Comparison of ENCODE assay signal across 10 cellular contexts in the genomic region with DNA sequence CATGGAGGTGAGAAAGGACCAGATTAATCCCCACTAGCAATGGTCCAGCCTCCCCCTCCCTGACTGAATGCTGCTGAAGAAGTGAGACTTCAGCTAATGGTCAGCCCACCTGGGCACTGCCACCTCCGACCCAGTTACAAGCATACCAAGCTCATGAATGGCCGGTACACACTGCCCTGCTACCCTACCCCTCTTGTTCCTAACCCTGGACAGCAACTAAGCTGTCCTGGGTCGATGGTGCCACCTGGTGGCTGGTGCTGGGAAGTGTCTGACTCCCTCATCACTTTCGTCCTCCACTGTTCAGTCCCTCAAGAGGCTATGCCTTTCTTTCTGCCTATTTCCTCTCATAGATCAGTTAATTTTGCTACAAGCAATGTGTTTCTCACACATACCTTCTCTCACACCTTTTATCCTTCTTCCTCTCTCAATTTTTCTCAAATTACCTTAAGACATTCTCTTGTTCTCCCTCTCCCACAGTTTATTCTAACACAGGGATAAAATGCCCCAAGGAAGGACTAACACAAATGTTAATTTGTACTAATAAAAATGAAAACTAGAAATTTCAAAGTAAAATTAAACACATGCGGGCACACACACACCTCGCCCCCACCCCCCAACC. TPM values are rescaled to one million over a fixed set of nuclear protein-coding genes. Genes with fewer than 3 reads are reported as not detected.
DNase-seq lines count a peak whose midpoint lies in the region; ATAC-seq and TF ChIP-seq lines count a peak whose summit lies in the region.
"Had no signal": no experiment of that assay in that cellular context is flagged by ENCODE, and none has a peak within 500 bp of the region (broad histone marks: within the 10 kb centered on the region; RNA-seq: fewer than 3 reads in every experiment).

No MANE protein-coding gene starts in this region.

- POLR2A ChIA-PET in CD4-positive, alpha-beta T cell (lab: Charles Lee), result no interaction called here

- no peak overlapping the region for H3K27ac ChIP-seq in CD4-positive, alpha-beta T cell (ENCODE audit: low read depth, low read length)
- H3K27ac ChIP-seq in GM23338 (ENCODE audit: low read depth) (no peak overlapping the region), iPS DF 6.9 (ENCODE audit: low read length) (no peak overlapping the region)

- peaks cover 12% of the 10 kb centered on the region for H3K9me3 Mint-ChIP-seq in CD4-positive, alpha-beta T cell
- H3K9me3 Mint-ChIP-seq in GM23338 (no peaks in the 10 kb centered on the region), type B pancreatic cell (peaks cover 9% of the 10 kb centered on the region)

- peaks cover 77% of the 10 kb centered on the region for H3K27me3 Mint-ChIP-seq in CD4-positive, alpha-beta T cell
- H3K27me3 Mint-ChIP-seq in GM23338 (ENCODE audit: insufficient read depth, low read depth, poor library complexity) (peaks cover 47% of the 10 kb centered on the region), type B pancreatic cell (peaks cover 92% of the 10 kb centered on the region)

- intact Hi-C loops in CD4-positive, alpha-beta T cell (cut with DNase I, micrococcal nuclease), result loop anchor here in 1 of 2 experiments (10.0 kb wide), 2 partner anchors 373 to 403 kb away; no protein-coding TSS in a partner anchor

- whole genome bisulfite sequencing in iPS DF 6.9 (ENCODE audit: insufficient coverage, insufficient read length), result no CpG with 5 or more reads among the region's 6 CpGs

- DNase-seq in CD4-positive, alpha-beta T cell, result no peak
- DNase-seq in GM23338 (ENCODE audit: low spot score) (peak; percentile 75), iPS DF 6.9 (ENCODE audit: low read depth, low spot score) (peak; percentile 54), type B pancreatic cell (ENCODE audit: extremely low spot score, unreplicated experiment) (no peak), GOT3 (lab: John Stamatoyannopoulos, UW) (no peak), KG1 (lab: John Stamatoyannopoulos, UW) (no peak)

- H3K9me3 ChIP-seq in CD4-positive, alpha-beta T cell (ENCODE audit: control insufficient read depth, low read length), result peaks cover 14% of the 10 kb centered on the region
- H3K9me3 ChIP-seq in iPS DF 6.9 (ENCODE audit: control insufficient read depth, insufficient read depth, low read length), result no peaks in the 10 kb centered on the region

- 0 out of 2 replicates have a peak, but pooled peaks cover 8% of the 10 kb centered on the region for H4K20me1 ChIP-seq in GM23338 (replicated peaks; ENCODE audit: insufficient read depth)

- H3K9me2 ChIP-seq in GM23338 (ENCODE audit: insufficient read depth), result no peaks in the 10 kb centered on the region

- CTCF ChIA-PET in CD4-positive, alpha-beta T cell (lab: Charles Lee), result no interaction called here

- H3K4me1 ChIP-seq in GM23338 (ENCODE audit: insufficient read depth) (peaks cover 22% of the 10 kb centered on the region), iPS DF 6.9 (ENCODE audit: control insufficient read depth, insufficient read depth, low read length) (peaks cover 5% of the 10 kb centered on the region)

- H3K79me2 ChIP-seq in GM23338 (replicated peaks; ENCODE audit: insufficient read depth), result no peaks in the 10 kb centered on the region

- no peak overlapping the region for H3K4me2 ChIP-seq in GM23338

- H3K4me1 Mint-ChIP-seq in CD4-positive, alpha-beta T cell (ENCODE audit: low read depth), result peaks cover 4% of the 10 kb centered on the region
- H3K4me1 Mint-ChIP-seq in GM23338 (peaks cover 20% of the 10 kb centered on the region), type B pancreatic cell (ENCODE audit: unreplicated experiment) (peaks cover 5% of the 10 kb centered on the region)

- TF ChIP-seq CTCF in CD4-positive, alpha-beta T cell (IDR thresholded peaks at IDR 0.05), result peak; percentile 19
- TF ChIP-seq CTCF in GM23338 (conservative IDR thresholded peaks at IDR 0.05; ENCODE audit: low read depth in 2 of 2) (peak; percentile 81 to 87), WI38 (IDR thresholded peaks at IDR 0.05; ENCODE audit: low read depth, low read length) (peak; percentile 47), type B pancreatic cell (conservative IDR thresholded peaks at IDR 0.05) (peak; percentile 73)

- no peaks in the 10 kb centered on the region for H3K36me3 Mint-ChIP-seq in CD4-positive, alpha-beta T cell (ENCODE audit: low read depth)
- H3K36me3 Mint-ChIP-seq in GM23338 (ENCODE audit: low read depth) (no peaks in the 10 kb centered on the region), type B pancreatic cell (no peaks in the 10 kb centered on the region)

- H3K27me3 ChIP-seq in CD4-positive, alpha-beta T cell (ENCODE audit: control insufficient read depth, insufficient read depth, low read length), result peaks cover 44% of the 10 kb centered on the region
- H3K27me3 ChIP-seq in GM23338 (ENCODE audit: insufficient read depth) (peaks cover 62% of the 10 kb centered on the region), iPS DF 6.9 (ENCODE audit: control insufficient read depth, insufficient read depth, low read length) (peaks cover 29% of the 10 kb centered on the region)

- no peak for ATAC-seq in CD4-positive, alpha-beta T cell (ENCODE audit: poor library complexity)
- ATAC-seq in GM23338, result peak; percentile 43
- no peak for ATAC-seq in HG02840 (IDR thresholded peaks at IDR 0.05; ENCODE audit: low FRiP score, unreplicated experiment)

- H3K36me3 ChIP-seq in GM23338 (ENCODE audit: insufficient read depth) (no peaks in the 10 kb centered on the region), iPS DF 6.9 (ENCODE audit: control insufficient read depth, insufficient read depth, low read length) (no peaks in the 10 kb centered on the region)

- no peak overlapping the region for H2AFZ ChIP-seq in GM23338

- H3K27ac Mint-ChIP-seq in CD4-positive, alpha-beta T cell, result no peak overlapping the region
- H3K27ac Mint-ChIP-seq in GM23338, result no peak overlapping the region
- no peak overlapping the region for H3K27ac Mint-ChIP-seq in type B pancreatic cell

- no peak overlapping the region for H3K4me3 Mint-ChIP-seq in CD4-positive, alpha-beta T cell
- no peak overlapping the region for H3K4me3 Mint-ChIP-seq in GM23338
- H3K4me3 Mint-ChIP-seq in type B pancreatic cell, result no peak overlapping the region

- no peaks in the 10 kb centered on the region for H3F3A ChIP-seq in GM23338 (replicated peaks; ENCODE audit: low read depth)

- H3K4me3 ChIP-seq in GM23338, result no peak overlapping the region
- no peak overlapping the region for H3K4me3 ChIP-seq in WI38 (ENCODE audit: low read depth, low read length)
- no peak overlapping the region for H3K4me3 ChIP-seq in iPS DF 6.9 (ENCODE audit: low read length)
- H3K4me3 ChIP-seq: lung had no signal

TF ChIP-seq in GM23338, 12 proteins besides CTCF, POLR2A, EP300 and RAD21:
- TF ChIP-seq NANOG (IDR thresholded peaks at IDR 0.05; ENCODE audit: borderline replicate concordance), result no peak
- TF ChIP-seq EZH2phosphoT487 (IDR thresholded peaks at IDR 0.05; ENCODE audit: unreplicated experiment), result no peak
- TF ChIP-seq ZNF331 (CRISPR knock-in tag; IDR thresholded peaks at IDR 0.05; ENCODE audit: low read depth), result no peak
- TF ChIP-seq POLR2AphosphoS5 (IDR thresholded peaks at IDR 0.05; ENCODE audit: low read depth), result no peak
- TF ChIP-seq CREB1 (CRISPR knock-in tag; IDR thresholded peaks at IDR 0.05; ENCODE audit: low read depth), result no peak
- TF ChIP-seq JUNB (IDR thresholded peaks at IDR 0.05; ENCODE audit: unreplicated experiment), result no peak
- no peak for TF ChIP-seq STAT1 (IDR thresholded peaks at IDR 0.05; ENCODE audit: unreplicated experiment)
- no peak for TF ChIP-seq ZNF114 (CRISPR knock-in tag; IDR thresholded peaks at IDR 0.05)

RNA-seq across cellular contexts. Expression of a gene that starts 42.4 kb away (rescaled TPM):
- under 1 TPM; 0.03 to 0.11 TPM for total RNA-seq in CD4-positive, alpha-beta T cell
- total RNA-seq in GM23338 (2014; rRNA removed; shearing (Covaris generic)), result 0.17 and 0.27 TPM in 2 replicates
- 0.30 and 0.60 TPM in 2 replicates for polyA plus RNA-seq in GM23338 (2016; fragmentation: Nextera tagmentation; extraction: Ambion mirVana)
- total RNA-seq in type B pancreatic cell (ENCODE audit: low replicate concordance), result not detected in 2 replicates
- total RNA-seq: NCI-H460 had no signal

Comparison
In these comparisons a context has a peak if more than half of its experiments do, and no peak if none do; other contexts are left out.
1. DNase-seq: peak in GM23338 (single experiment) and iPS DF 6.9 (single experiment); none in CD4-positive, alpha-beta T cell (0 of 10), type B pancreatic cell (single experiment), GOT3 (single experiment) and KG1 (single experiment).
2. CTCF ChIP-seq: peak in every context shown above with its lines; median percentile 84 in GM23338; 73 in type B pancreatic cell; 47 in WI38; 19 in CD4-positive, alpha-beta T cell.